Comparison of ENCODE assay signal across 12 cellular contexts in the genomic region with DNA sequence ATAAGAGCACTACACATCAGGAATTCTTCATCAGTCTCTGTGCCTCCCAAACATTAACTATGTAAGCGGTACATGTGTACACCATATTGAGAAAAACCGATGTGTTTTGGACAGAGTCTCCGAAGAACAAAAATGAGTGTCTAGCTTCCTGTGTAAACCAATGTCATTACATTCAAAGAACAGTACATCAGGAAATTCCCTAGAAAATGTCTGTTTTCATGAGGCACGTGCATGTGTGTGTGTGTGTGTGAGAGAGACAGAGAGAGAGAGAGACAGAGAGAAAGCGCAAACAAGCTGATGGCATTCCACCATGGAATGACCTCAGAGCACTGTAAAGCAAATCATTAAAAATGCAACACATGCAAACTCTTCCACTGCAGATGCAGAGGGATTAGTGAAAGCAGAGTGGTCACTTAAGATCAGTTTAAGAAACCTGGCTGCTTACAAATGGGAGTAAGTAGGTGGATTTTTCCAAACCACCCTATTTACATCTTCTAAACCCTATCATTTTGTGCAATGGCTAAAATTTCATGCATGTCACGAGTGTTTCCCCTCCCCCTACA.
DNase-seq lines count a peak whose midpoint lies in the region; ATAC-seq and TF ChIP-seq lines count a peak whose summit lies in the region.
"Had no signal": no experiment of that assay in that cellular context is flagged by ENCODE, and none has a peak within 500 bp of the region (broad histone marks: within the 10 kb centered on the region; RNA-seq: fewer than 3 reads in every experiment).

No MANE protein-coding gene starts in this region.

- no peak for TF ChIP-seq CTCF in AG09319 (IDR thresholded peaks at IDR 0.05; ENCODE audit: low read depth, low read length)

- DNase-seq in AG09319 (ENCODE audit: extremely low read depth, low read depth) (peak; percentile 36), RPMI7951 (ENCODE audit: low read depth) (peak; percentile 11), fibroblast of peridontal ligament (ENCODE audit: extremely low read depth) (peak; percentile 63), NCI-H1694 (lab: John Stamatoyannopoulos, UW) (no peak), DMS79 (lab: John Stamatoyannopoulos, UW) (no peak), NCI-H1105 treated with DMSO at 0.1 percent for 48 hours (lab: John Stamatoyannopoulos, UW) (no peak), NCI-H2029 treated with DMSO at 0.1 percent for 48 hours (lab: John Stamatoyannopoulos, UW) (no peak)
- DNase-seq: amniotic stem cell, kidney, NCI-H1436, PC-3 had no signal

- peak; percentile 41 for ATAC-seq in GM19035 (IDR thresholded peaks at IDR 0.05; ENCODE audit: unreplicated experiment)
- ATAC-seq: PC-3 had no signal

Comparison
In these comparisons a context has a peak if more than half of its experiments do, and no peak if none do; other contexts are left out.
1. DNase-seq: peak in AG09319 (single experiment), RPMI7951 (single experiment) and fibroblast of peridontal ligament (single experiment); none in NCI-H1694 (single experiment), DMS79 (single experiment), NCI-H1105 treated with DMSO at 0.1 percent for 48 hours (single experiment) and NCI-H2029 treated with DMSO at 0.1 percent for 48 hours (single experiment).